Comparison of ENCODE assay signal across 12 cellular contexts in the genomic region with DNA sequence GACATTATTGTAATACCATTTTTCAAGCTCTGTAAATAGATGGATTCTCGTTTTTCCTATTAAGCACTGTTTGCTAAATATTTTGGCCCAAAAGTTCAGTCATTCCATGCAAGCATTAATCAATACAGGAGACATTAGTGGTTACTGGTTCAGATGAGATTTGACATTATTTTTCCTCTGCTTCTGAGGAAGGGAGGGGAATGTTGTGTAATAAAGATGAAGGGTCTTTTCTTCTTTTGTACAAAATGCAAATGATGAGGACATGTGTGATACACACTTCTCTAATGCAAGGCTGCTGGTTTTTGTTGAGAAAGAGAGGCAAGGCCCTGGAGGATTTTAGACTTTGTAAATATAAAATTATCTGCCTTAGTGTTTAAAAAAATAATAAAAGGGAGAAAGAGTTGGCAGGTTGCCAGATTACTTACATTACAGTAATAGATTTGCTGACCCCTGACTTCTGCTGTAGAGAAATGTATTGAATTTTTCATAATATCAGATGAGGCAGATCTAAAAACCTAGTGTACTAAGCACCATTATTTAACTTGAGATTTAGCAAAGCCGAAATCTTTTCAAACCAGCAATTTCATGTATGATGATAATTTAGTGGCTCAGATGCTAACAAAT.
DNase-seq lines count a peak whose midpoint lies in the region; FAIRE-seq and TF ChIP-seq lines count a peak whose summit lies in the region.
"Had no signal": no experiment of that assay in that cellular context is flagged by ENCODE, and none has a peak within 500 bp of the region (broad histone marks: within the 10 kb centered on the region; RNA-seq: fewer than 3 reads in every experiment).

No MANE protein-coding gene starts in this region.

- no peak overlapping the region for H2AFZ ChIP-seq in Karpas-422 (ENCODE audit: low read length)

- no peaks in the 10 kb centered on the region for H3K36me3 ChIP-seq in Karpas-422 (ENCODE audit: insufficient read depth, low read length)
- H3K36me3 ChIP-seq in rectal smooth muscle tissue (ENCODE audit: control insufficient read depth, insufficient read depth, low read length), result peaks cover 10% of the 10 kb centered on the region

- no peaks in the 10 kb centered on the region for H3K79me2 ChIP-seq in Karpas-422 (ENCODE audit: low read length)

- DNase-seq in DMS53 (lab: John Stamatoyannopoulos, UW) (peak; percentile 8), DMS53 treated with DMSO at 0.1 percent for 48 hours (lab: John Stamatoyannopoulos, UW; ENCODE audit: unreplicated experiment) (no peak), Karpas-422 (peak; percentile 78), caudate nucleus (lab: John Stamatoyannopoulos, UW) (no peak), endothelial cell (ENCODE audit: low spot score) (no peak), GM12891 (ENCODE audit: insufficient read length, low spot score) (no peak), COLO668 (lab: John Stamatoyannopoulos, UW; ENCODE audit: unreplicated experiment) (no peak)
- DNase-seq: 8988T, aorta, retina had no signal

- no peaks in the 10 kb centered on the region for H3K4me1 Mint-ChIP-seq in endothelial cell (ENCODE audit: unreplicated experiment)

- H3K36me3 Mint-ChIP-seq in endothelial cell (ENCODE audit: low read depth, unreplicated experiment), result no peaks in the 10 kb centered on the region

- no peaks in the 10 kb centered on the region for H3K27me3 Mint-ChIP-seq in endothelial cell (ENCODE audit: unreplicated experiment)

- FAIRE-seq in GM12891 (lab: Jason Lieb, UNC), result no peak
- FAIRE-seq: GM18507 had no signal

- H3K9me3 Mint-ChIP-seq in endothelial cell (ENCODE audit: unreplicated experiment), result no peaks in the 10 kb centered on the region

- no peaks in the 10 kb centered on the region for H3K9me3 ChIP-seq in Karpas-422 (ENCODE audit: low read length)

- no peaks in the 10 kb centered on the region for H3K9me2 ChIP-seq in Karpas-422 (replicated peaks; ENCODE audit: insufficient read depth, low read length)

- H3K27ac Mint-ChIP-seq in endothelial cell (ENCODE audit: unreplicated experiment), result no peak overlapping the region

- peak overlapping the region; percentile 69 for H3K4me2 ChIP-seq in Karpas-422 (ENCODE audit: low read depth, low read length, poor library complexity, severe bottlenecking)

- H3K9ac ChIP-seq in Karpas-422 (ENCODE audit: low read length), result peak overlapping the region; percentile 72
- H3K9ac ChIP-seq in rectal smooth muscle tissue (ENCODE audit: low read length), result no peak overlapping the region

- H4K20me1 ChIP-seq in Karpas-422 (ENCODE audit: insufficient read depth, low read depth, low read length), result no peaks in the 10 kb centered on the region

- H3K4me1 ChIP-seq in Karpas-422 (ENCODE audit: low read length) (peaks cover 88% of the 10 kb centered on the region), rectal smooth muscle tissue (ENCODE audit: control insufficient read depth, insufficient read depth, low read length) (peaks cover 39% of the 10 kb centered on the region)

- TF ChIP-seq CTCF in endothelial cell (IDR thresholded peaks at IDR 0.05; ENCODE audit: unreplicated experiment), result no peak

- H3K27ac ChIP-seq in Karpas-422 (ENCODE audit: low read length), result peak overlapping the region; percentile 94
- peak overlapping the region; percentile 9 for H3K27ac ChIP-seq in caudate nucleus (ENCODE audit: low read depth, low read length)
- H3K27ac ChIP-seq in rectal smooth muscle tissue (ENCODE audit: low read depth, low read length), result peak overlapping the region; percentile 47

- TF ChIP-seq POLR2A in GM12891 (IDR thresholded peaks at IDR 0.05; ENCODE audit: low read depth, low read length), result no peak

- H3K4me3 Mint-ChIP-seq in endothelial cell (ENCODE audit: unreplicated experiment), result no peak overlapping the region

- no peaks in the 10 kb centered on the region for H3K27me3 ChIP-seq in Karpas-422 (ENCODE audit: low read length)
- H3K27me3 ChIP-seq in rectal smooth muscle tissue (ENCODE audit: control insufficient read depth, insufficient read depth, low read length), result no peaks in the 10 kb centered on the region

- H3K4me3 ChIP-seq in Karpas-422 (ENCODE audit: low read length), result peak overlapping the region; percentile 52; the same call in 1 of the 2 replicates
- H3K4me3 ChIP-seq in rectal smooth muscle tissue (ENCODE audit: low read length), result no peak overlapping the region

TF ChIP-seq in GM12891, 5 proteins besides CTCF, POLR2A, EP300 and RAD21:
- no peak for TF ChIP-seq PAX5 (IDR thresholded peaks at IDR 0.05; ENCODE audit: insufficient read depth, low read length, severe bottlenecking)
- no peak for TF ChIP-seq TAF1 (IDR thresholded peaks at IDR 0.05; ENCODE audit: low read depth, low read length)
- no peak for TF ChIP-seq POLR2AphosphoS5 (IDR thresholded peaks at IDR 0.05; ENCODE audit: low read depth, low read length)
- no peak for TF ChIP-seq SPI1 (IDR thresholded peaks at IDR 0.05; ENCODE audit: low read depth, low read length)
- no peak for TF ChIP-seq POU2F2 (IDR thresholded peaks at IDR 0.05; ENCODE audit: low read depth, low read length)

Comparison
In these comparisons a context has a peak if more than half of its experiments do, and no peak if none do; other contexts are left out.
1. DNase-seq: peak in DMS53 (single experiment) and Karpas-422 (single experiment); none in DMS53 treated with DMSO at 0.1 percent for 48 hours (single experiment), caudate nucleus (0 of 61), endothelial cell (single experiment), GM12891 (single experiment) and COLO668 (single experiment).
2. H3K27ac ChIP-seq: peak in every context shown above with its lines; median percentile 94 in Karpas-422; 47 in rectal smooth muscle tissue; 9 in caudate nucleus.